8 cellular contexts compared by ENCODE assay signal in genomic region chrX:54495814-54496516, GRCh38. TPM values are rescaled to one million over a fixed set of nuclear protein-coding genes. Genes with fewer than 3 reads are reported as not detected.
DNase-seq lines count a peak whose midpoint lies in the region; ATAC-seq, FAIRE-seq and TF ChIP-seq lines count a peak whose summit lies in the region.

Gene FGD1 (minus strand): TSS chrX:54496234. CDS start chrX:54495432, 802 bp downstream.

- TF ChIP-seq EP300 in A549 (IDR thresholded peaks at IDR 0.05): no peak

- POLR2A ChIA-PET in A549 (lab: Yijun Ruan, JAX): interaction anchor here (3.5 kb wide), 1 partner anchor 34 kb away, joined by 10 read pairs; the partner anchor contains the start of gene GNL3L

- H3K4me1 Mint-ChIP-seq in GM23338: peaks cover 48% of the 10 kb centered on the region
- H3K4me1 Mint-ChIP-seq in activated T-helper 17 cell treated with anti-CD3 and anti-CD28 coated beads, Interleukin-2, amount 50 U/mL, for 72 hours: peaks cover 5% of the 10 kb centered on the region
- peaks cover 30% of the 10 kb centered on the region for H3K4me1 Mint-ChIP-seq in nephron

- CTCF ChIA-PET in A549 (lab: Yijun Ruan, JAX): no interaction called here

- H3K9me3 Mint-ChIP-seq in GM23338: no peaks in the 10 kb centered on the region; the same call in 2 of the 3 replicates
- H3K9me3 Mint-ChIP-seq in activated T-helper 17 cell treated with anti-CD3 and anti-CD28 coated beads, Interleukin-2, amount 50 U/mL, for 72 hours: no peaks in the 10 kb centered on the region
- peaks cover 22% of the 10 kb centered on the region for H3K9me3 Mint-ChIP-seq in nephron

- H4K20me1 ChIP-seq in GM23338 (replicated peaks; ENCODE audit: insufficient read depth): no peaks in the 10 kb centered on the region

- H3K27ac Mint-ChIP-seq in GM23338 (peak within 1 kb of the TSS; percentile 32), nephron (peak within 1 kb of the TSS; percentile 76 to 89 (median 86))
- H3K27ac Mint-ChIP-seq in activated T-helper 17 cell treated with anti-CD3 and anti-CD28 coated beads, Interleukin-2, amount 50 U/mL, for 72 hours: no peak within 1 kb of the TSS

- peak; percentile 64 to 82 for DNase-seq in A549 (ENCODE audit: low read depth in 1 of 2, low spot score in 1 of 2)
- peak; percentile 79 for DNase-seq in GM23338 (ENCODE audit: low spot score)
- peak; percentile 40 for DNase-seq in NCI-H748 treated with DMSO at 0.1 percent for 48 hours (lab: John Stamatoyannopoulos, UW)
- DNase-seq in fibroblast of villous mesenchyme (ENCODE audit: low read depth): peak; percentile 51
- DNase-seq in testis: peak; percentile 65

- peak within 1 kb of the TSS; percentile 82 for H3K4me3 Mint-ChIP-seq in GM23338
- H3K4me3 Mint-ChIP-seq in activated T-helper 17 cell treated with anti-CD3 and anti-CD28 coated beads, Interleukin-2, amount 50 U/mL, for 72 hours: peak within 1 kb of the TSS; percentile 71
- peak within 1 kb of the TSS; percentile 86 to 95 (median 89) for H3K4me3 Mint-ChIP-seq in nephron

- H3K79me2 ChIP-seq in GM23338 (replicated peaks; ENCODE audit: insufficient read depth): peaks cover 32% of the 10 kb centered on the region

- H3K9me3 ChIP-seq in A549 (no peaks in the 10 kb centered on the region), testis (no peaks in the 10 kb centered on the region)

- H3K36me3 Mint-ChIP-seq in GM23338 (ENCODE audit: low read depth) (peaks cover 4% of the 10 kb centered on the region; the same call in 2 of the 3 replicates), nephron (ENCODE audit: low read depth) (peaks cover 7% of the 10 kb centered on the region)
- no peaks in the 10 kb centered on the region for H3K36me3 Mint-ChIP-seq in activated T-helper 17 cell treated with anti-CD3 and anti-CD28 coated beads, Interleukin-2, amount 50 U/mL, for 72 hours (ENCODE audit: low read depth)

- H3K27ac ChIP-seq in A549: peak within 1 kb of the TSS; percentile 92 to 95
- peak within 1 kb of the TSS; percentile 84 for H3K27ac ChIP-seq in GM23338 (ENCODE audit: low read depth)
- peak within 1 kb of the TSS; percentile 50 to 72 for H3K27ac ChIP-seq in testis

- no peak within 1 kb of the TSS for H2AFZ ChIP-seq in GM23338

- 0% methylated on average over 6 of the region's 51 CpGs for WGBS in A549 (ENCODE audit: missing lambda C conversion rate)
- 0% methylated on average over 8 to 10 of the region's 51 CpGs for WGBS in testis, 2 donors

- H3K27me3 Mint-ChIP-seq in GM23338 (ENCODE audit: insufficient read depth, low read depth, poor library complexity) (no peaks in the 10 kb centered on the region), nephron (ENCODE audit: low read depth) (no peaks in the 10 kb centered on the region)
- H3K27me3 Mint-ChIP-seq in activated T-helper 17 cell treated with anti-CD3 and anti-CD28 coated beads, Interleukin-2, amount 50 U/mL, for 72 hours: peaks cover 22% of the 10 kb centered on the region

- TF ChIP-seq CTCF in A549 (IDR thresholded peaks at IDR 0.05) (no peak), GM23338 (conservative IDR thresholded peaks at IDR 0.05; ENCODE audit: low read depth in 2 of 2) (no peak), fibroblast of villous mesenchyme (IDR thresholded peaks at IDR 0.05; ENCODE audit: insufficient read depth, low read depth, low read length) (no peak), nephron (IDR thresholded peaks at IDR 0.05; ENCODE audit: unreplicated experiment in 3 of 3) (no peak), testis (IDR thresholded peaks at IDR 0.05) (no peak)

- TF ChIP-seq POLR2A in A549 (IDR thresholded peaks at IDR 0.05; ENCODE audit: low read length) (no peak; the same call in 1 of the 2 replicates), testis (IDR thresholded peaks at IDR 0.05) (no peak)

- peak; percentile 82 to 86 for ATAC-seq in A549
- peak; percentile 75 for ATAC-seq in GM23338
- ATAC-seq in activated T-helper 17 cell treated with anti-CD3 and anti-CD28 coated beads, Interleukin-2, amount 50 U/mL, for 72 hours (replicated peaks): peak; percentile 63
- ATAC-seq in GM21515 (IDR thresholded peaks at IDR 0.05; ENCODE audit: unreplicated experiment): no peak

- no peaks in the 10 kb centered on the region for H3F3A ChIP-seq in GM23338 (replicated peaks; ENCODE audit: low read depth)

- no peaks in the 10 kb centered on the region for H3K9me2 ChIP-seq in GM23338 (ENCODE audit: insufficient read depth)

- peaks cover 22% of the 10 kb centered on the region for H3K4me1 ChIP-seq in A549
- peaks cover 11% of the 10 kb centered on the region; the same call in 1 of the 2 replicates for H3K4me1 ChIP-seq in GM23338 (ENCODE audit: insufficient read depth)
- H3K4me1 ChIP-seq in testis: no peaks in the 10 kb centered on the region

- no peaks in the 10 kb centered on the region for H3K36me3 ChIP-seq in GM23338 (ENCODE audit: insufficient read depth)
- H3K36me3 ChIP-seq in testis (ENCODE audit: low read depth, missing control alignments): no peaks in the 10 kb centered on the region

- peak within 1 kb of the TSS; percentile 81 for H3K4me2 ChIP-seq in A549
- H3K4me2 ChIP-seq in GM23338: peak within 1 kb of the TSS; percentile 77

- H3K27me3 ChIP-seq in GM23338 (ENCODE audit: insufficient read depth): no peaks in the 10 kb centered on the region
- H3K27me3 ChIP-seq in testis: no peaks in the 10 kb centered on the region

- no peak for TF ChIP-seq RAD21 in A549 (conservative IDR thresholded peaks at IDR 0.05 in 1 of 2, IDR thresholded peaks at IDR 0.05 in 1 of 2)

- intact Hi-C loops in testis (cut with DNase I; ENCODE audit: low total_unique reads): no loop called here

- FAIRE-seq in A549 (lab: Jason Lieb, UNC): no peak

- H3K4me3 ChIP-seq in A549 (peak within 1 kb of the TSS; percentile 88), GM23338 (peak within 1 kb of the TSS; percentile 68), fibroblast of villous mesenchyme (ENCODE audit: low read depth, low read length) (peak within 1 kb of the TSS; percentile 67), testis (peak within 1 kb of the TSS; percentile 56 to 69)

TF ChIP-seq in A549, 52 proteins besides CTCF, POLR2A, EP300 and RAD21 (continues in another document):
- no peak for TF ChIP-seq REST (IDR thresholded peaks at IDR 0.05)

TF ChIP-seq in GM23338, 12 proteins besides CTCF, POLR2A, EP300 and RAD21 (continues in another document):
- no peak for TF ChIP-seq ZNF114 (CRISPR knock-in tag; IDR thresholded peaks at IDR 0.05)

RNA-seq across cellular contexts. Expression of gene FGD1, which starts in this region (rescaled TPM):
- polyA plus RNA-seq in A549 (2011; rRNA removed) (1.9 and 2.9 TPM in 2 replicates), A549 (2017; fragmentation: RNase III; extraction: RNeasy Plus Mini Kit Qiagen cat#74134 plus additional on column Dnase treatment) (5.1 to 5.8 TPM (median 5.6 TPM) in 3 replicates), GM23338 (2016; fragmentation: Nextera tagmentation; extraction: Ambion mirVana) (11.8 and 12.7 TPM in 2 replicates), testis (ENCODE audit: insufficient read depth, low read depth, low replicate concordance) (5.2 TPM)
- 6.8 and 8.5 TPM in 2 replicates for polyA plus RNA-seq in A549 (2012; cell fraction: cytosol; rRNA removed)
- polyA plus RNA-seq in A549 (2012; cell fraction: nucleus; rRNA removed): 10.8 and 12.2 TPM in 2 replicates
- 3.3 and 5.2 TPM in 2 replicates for polyA minus RNA-seq in A549 (2011; rRNA and poly(A)+ RNA removed)
- 23.8 and 24.9 TPM in 2 replicates for total RNA-seq in GM23338 (2014; rRNA removed; shearing (Covaris generic))
- under 1 TPM in 1 of 2 donors, not detected in 1; 0.24 TPM for total RNA-seq in activated T-helper 17 cell treated with anti-CD3 and anti-CD28 coated beads, Interleukin-2, amount 50 U/mL, for 72 hours
- total RNA-seq in fibroblast of villous mesenchyme (10.4 and 11.0 TPM in 2 replicates), testis (1 to 10 TPM; 6.0 to 6.3 TPM)

Comparison
In these comparisons a context has a peak if more than half of its experiments do, and no peak if none do; other contexts are left out.
1. Peak in ATAC-seq in activated T-helper 17 cell treated with anti-CD3 and anti-CD28 coated beads, Interleukin-2, amount 50 U/mL, for 72 hours; RNA of the gene not detected or under 1 TPM.